Comparison of ENCODE assay signal across 7 cellular contexts in genomic region chr19:41322451-41322850, GRCh38. TPM values are rescaled to one million over a fixed set of nuclear protein-coding genes. Genes with fewer than 3 reads are reported as not detected.
DNase-seq lines count a peak whose midpoint lies in the region; ATAC-seq and TF ChIP-seq lines count a peak whose summit lies in the region.
"Had no signal": no experiment of that assay in that cellular context is flagged by ENCODE, and none has a peak within 500 bp of the region (broad histone marks: within the 10 kb centered on the region; RNA-seq: fewer than 3 reads in every experiment).

No MANE protein-coding gene starts in this region.

- H3K27me3 ChIP-seq in tibial artery: no peaks in the 10 kb centered on the region

- peak overlapping the region; percentile 35 for H3K27ac Mint-ChIP-seq in activated naive CD4-positive, alpha-beta T cell treated with anti-CD3 and anti-CD28 coated beads for 36 hours
- peak overlapping the region; percentile 87 to 100 (median 94) for H3K27ac Mint-ChIP-seq in immature natural killer cell

- no peak for DNase-seq in activated naive CD4-positive, alpha-beta T cell treated with anti-CD3 and anti-CD28 coated beads for 36 hours
- no peak for DNase-seq in activated naive CD4-positive, alpha-beta T cell (lab: John Stamatoyannopoulos, UW)
- no peak for DNase-seq in immature natural killer cell
- DNase-seq in tibial artery: no peak
- no peak for DNase-seq in COLO668 (lab: John Stamatoyannopoulos, UW; ENCODE audit: unreplicated experiment)
- DNase-seq: activated CD8-positive, alpha-beta memory T cell treated with anti-CD3 and anti-CD28 coated beads, Interleukin-2, amount 50 U/mL, for 48 hours had no signal

- no peak for ATAC-seq in HG03520 (IDR thresholded peaks at IDR 0.05; ENCODE audit: unreplicated experiment)

- H3K36me3 ChIP-seq in tibial artery: peaks cover 15 to 52% (median 37%) of the 10 kb centered on the region in 3 donors

- no peak overlapping the region for H3K4me3 Mint-ChIP-seq in activated naive CD4-positive, alpha-beta T cell treated with anti-CD3 and anti-CD28 coated beads for 36 hours
- H3K4me3 Mint-ChIP-seq in immature natural killer cell: peak overlapping the region in 1 of 5 donors; percentile 64

- intact Hi-C loops in activated naive CD4-positive, alpha-beta T cell treated with anti-CD3 and anti-CD28 coated beads for 36 hours (cut with micrococcal nuclease): no loop called here
- intact Hi-C loops in tibial artery (cut with DNase I; ENCODE audit: low total_unique reads): no loop called here

- H3K4me3 ChIP-seq in tibial artery: no peak overlapping the region

- CTCF ChIA-PET in activated naive CD4-positive, alpha-beta T cell treated with anti-CD3 and anti-CD28 coated beads for 36 hours (lab: Charles Lee): interaction anchor here (0.7 kb wide), 1 partner anchor 1076 kb away, joined by 6 read pairs; no protein-coding TSS in a partner anchor

- no peaks in the 10 kb centered on the region for H3K27me3 Mint-ChIP-seq in activated naive CD4-positive, alpha-beta T cell treated with anti-CD3 and anti-CD28 coated beads for 36 hours (ENCODE audit: low read depth)
- peaks cover 51 to 87% (median 77%) of the 10 kb centered on the region in 3 donors for H3K27me3 Mint-ChIP-seq in immature natural killer cell (ENCODE audit: low read depth in 3 of 3)

- H3K9me3 ChIP-seq in tibial artery: no peaks in the 10 kb centered on the region

- H3K27ac ChIP-seq in tibial artery: peak overlapping the region; percentile 89 to 93

- H3K36me3 Mint-ChIP-seq in activated naive CD4-positive, alpha-beta T cell treated with anti-CD3 and anti-CD28 coated beads for 36 hours (ENCODE audit: low read depth): peaks cover 32% of the 10 kb centered on the region
- peaks cover 0 to 21% (median 10%) of the 10 kb centered on the region in 3 donors for H3K36me3 Mint-ChIP-seq in immature natural killer cell

- no peaks in the 10 kb centered on the region for H3K9me3 Mint-ChIP-seq in activated naive CD4-positive, alpha-beta T cell treated with anti-CD3 and anti-CD28 coated beads for 36 hours
- H3K9me3 Mint-ChIP-seq in immature natural killer cell: no peaks in the 10 kb centered on the region

- peaks cover 0 to 62% (median 54%) of the 10 kb centered on the region in 4 donors for H3K4me1 ChIP-seq in tibial artery

- peaks cover 30% of the 10 kb centered on the region for H3K4me1 Mint-ChIP-seq in activated naive CD4-positive, alpha-beta T cell treated with anti-CD3 and anti-CD28 coated beads for 36 hours (ENCODE audit: low read depth)
- H3K4me1 Mint-ChIP-seq in immature natural killer cell: peaks cover 68 to 69% of the 10 kb centered on the region in 2 donors

- TF ChIP-seq CTCF in tibial artery (IDR thresholded peaks at IDR 0.05): no peak

RNA-seq across cellular contexts. Expression of gene CCDC97, which starts 12.5 kb away (rescaled TPM):
- total RNA-seq in activated naive CD4-positive, alpha-beta T cell treated with anti-CD3 and anti-CD28 coated beads for 36 hours: 10 to 100 TPM; 14.9 to 15.8 TPM
- polyA plus RNA-seq in immature natural killer cell: 10 to 100 TPM; 14.2 to 38.2 (median 16.9) TPM

RNA-seq across cellular contexts. Expression of gene TGFB1, which starts 31.3 kb away (rescaled TPM):
- 10 to 100 TPM; 94.4 to 95.6 TPM for total RNA-seq in activated naive CD4-positive, alpha-beta T cell treated with anti-CD3 and anti-CD28 coated beads for 36 hours
- polyA plus RNA-seq in immature natural killer cell: 100 to 1,000 TPM in 1 of 3 donors, 10 to 100 TPM in 2; 51.4 to 196 (median 66.4) TPM

RNA-seq across cellular contexts. Expression of gene B9D2, which starts 41.5 kb away (rescaled TPM):
- 1 to 10 TPM; 3.5 to 4.1 TPM for total RNA-seq in activated naive CD4-positive, alpha-beta T cell treated with anti-CD3 and anti-CD28 coated beads for 36 hours
- polyA plus RNA-seq in immature natural killer cell: 10 to 100 TPM in 2 of 3 donors, 1 to 10 TPM in 1; 8.9 to 14.8 (median 14.7) TPM

RNA-seq across cellular contexts. Expression of gene TMEM91, which starts 53.9 kb away (rescaled TPM):
- total RNA-seq in activated naive CD4-positive, alpha-beta T cell treated with anti-CD3 and anti-CD28 coated beads for 36 hours: 1 to 10 TPM; 5.6 to 5.7 TPM
- polyA plus RNA-seq in immature natural killer cell: 1 to 10 TPM; 5.2 to 7.0 (median 6.1) TPM

RNA-seq across cellular contexts. Expression of gene HNRNPUL1, which starts 58.3 kb away (rescaled TPM):
- total RNA-seq in activated naive CD4-positive, alpha-beta T cell treated with anti-CD3 and anti-CD28 coated beads for 36 hours: 100 to 1,000 TPM; 298 to 301 TPM
- 100 to 1,000 TPM in 1 of 3 donors, 10 to 100 TPM in 2; 23.3 to 103 (median 48.8) TPM for polyA plus RNA-seq in immature natural killer cell
